ENCODE assay signal across 1 cellular context in the genomic region with DNA sequence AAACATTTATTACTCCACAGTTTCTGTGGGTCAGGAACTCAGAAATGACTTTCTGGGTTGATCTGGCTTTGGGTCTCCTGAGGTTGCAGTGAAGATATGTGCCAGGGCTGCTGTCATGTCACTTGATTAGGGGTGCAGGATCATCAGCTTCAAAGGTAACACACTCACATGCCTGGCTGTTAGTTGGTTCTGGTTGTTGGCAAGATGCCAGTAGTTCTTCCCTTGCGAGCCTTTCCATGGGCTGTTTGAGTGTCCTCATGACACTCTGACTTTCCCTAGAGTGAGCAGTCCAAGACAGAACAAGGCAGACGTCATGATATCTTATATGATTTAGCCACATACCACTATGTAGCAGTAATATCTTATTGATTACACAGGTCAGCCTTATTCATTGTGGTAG.
TF ChIP-seq lines count a peak whose summit lies in the region.

No MANE protein-coding gene starts in this region.

TF ChIP-seq in endothelial cell of umbilical vein, 7 proteins besides CTCF, POLR2A, EP300 and RAD21:
- TF ChIP-seq EZH2 (IDR thresholded peaks at IDR 0.05; ENCODE audit: borderline replicate concordance, low read depth, low read length, severe bottlenecking) (no peak), FOS (IDR thresholded peaks at IDR 0.05; ENCODE audit: borderline replicate concordance, insufficient read depth, low read length) (no peak), JUN (IDR thresholded peaks at IDR 0.05; ENCODE audit: borderline replicate concordance, insufficient read depth, insufficient read length, low read depth) (no peak), MYC (IDR thresholded peaks at IDR 0.05; ENCODE audit: low read depth, low read length) (no peak), POLR2AphosphoS5 (IDR thresholded peaks at IDR 0.05; ENCODE audit: insufficient read depth, low read depth, low read length) (no peak), GATA2 (IDR thresholded peaks at IDR 0.05; ENCODE audit: insufficient read depth, insufficient read length, low read depth, low read length) (no peak)
- TF ChIP-seq, protein P1, sequence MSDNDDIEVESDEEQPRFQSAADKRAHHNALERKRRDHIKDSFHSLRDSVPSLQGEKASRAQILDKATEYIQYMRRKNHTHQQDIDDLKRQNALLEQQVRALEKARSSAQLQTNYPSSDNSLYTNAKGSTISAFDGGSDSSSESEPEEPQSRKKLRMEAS (IDR thresholded peaks at IDR 0.05; ENCODE audit: insufficient read depth, insufficient read length), result no peak
